Comparison of ENCODE assay signal across 1 cellular context in the genomic region with DNA sequence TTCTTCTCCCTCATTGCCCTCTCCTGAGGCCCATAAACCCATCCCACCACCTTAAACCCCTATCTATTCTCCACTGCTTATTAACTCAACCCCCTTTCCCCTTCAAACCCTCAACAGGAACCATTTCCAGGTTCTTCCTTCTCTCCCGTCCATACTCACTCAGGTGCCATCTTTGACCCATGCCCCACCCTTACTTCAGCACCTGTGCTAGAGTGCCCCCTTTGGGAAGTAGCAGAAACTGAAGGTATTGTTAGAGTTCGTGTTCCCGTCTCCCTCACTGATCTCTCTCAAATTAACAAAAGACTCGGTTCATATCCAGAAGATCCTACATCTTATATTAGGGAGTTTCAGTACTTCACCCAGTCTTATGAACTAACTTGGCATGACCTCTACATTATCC.
TF ChIP-seq lines count a peak whose summit lies in the region.

No MANE protein-coding gene starts in this region.

TF ChIP-seq in HCT116, 20 proteins besides CTCF, POLR2A, EP300 and RAD21 (continued from another document):
- TF ChIP-seq REST (IDR thresholded peaks at IDR 0.05; ENCODE audit: low read depth) = no peak
- TF ChIP-seq EZH2 (IDR thresholded peaks at IDR 0.05) = no peak
- no peak for TF ChIP-seq ZFX (IDR thresholded peaks at IDR 0.05)
- TF ChIP-seq ELF1 (IDR thresholded peaks at IDR 0.05; ENCODE audit: borderline replicate concordance, low read depth) = no peak
- no peak for TF ChIP-seq ATF3 (IDR thresholded peaks at IDR 0.05)
- TF ChIP-seq, protein P1, sequence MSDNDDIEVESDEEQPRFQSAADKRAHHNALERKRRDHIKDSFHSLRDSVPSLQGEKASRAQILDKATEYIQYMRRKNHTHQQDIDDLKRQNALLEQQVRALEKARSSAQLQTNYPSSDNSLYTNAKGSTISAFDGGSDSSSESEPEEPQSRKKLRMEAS (IDR thresholded peaks at IDR 0.05) = no peak
TF ChIP-seq in HCT116: peak in this region for 0.
